Comparison of ENCODE assay signal across 11 cellular contexts in the genomic region with DNA sequence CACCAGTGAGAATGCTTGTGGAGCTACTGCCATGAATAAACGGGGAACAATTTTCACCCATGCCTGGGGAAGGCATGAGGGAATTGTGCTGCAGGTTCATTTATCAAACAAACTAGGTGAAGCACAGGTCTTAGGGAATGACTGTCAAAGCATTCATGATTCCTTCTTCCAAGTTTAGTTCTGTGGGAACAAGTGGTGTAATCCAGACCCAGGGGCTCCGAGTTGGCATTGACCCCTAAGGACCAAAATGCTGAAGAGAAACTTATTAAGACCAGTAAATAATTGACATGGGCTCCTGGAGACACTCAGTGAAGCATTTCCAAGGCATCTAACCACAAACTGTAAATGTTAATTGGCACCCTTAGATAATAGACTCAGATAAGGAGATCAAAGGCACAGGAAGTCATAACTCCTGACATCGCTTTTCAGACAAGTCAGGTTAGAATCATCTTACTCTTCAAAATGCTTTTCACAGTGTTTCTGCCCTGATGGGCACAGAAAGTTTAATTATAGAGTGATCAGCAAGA.
A peak's percentile ranks its signal among the peaks of the same experiment; 100 is the strongest.
DNase-seq lines count a peak whose midpoint lies in the region; ATAC-seq and TF ChIP-seq lines count a peak whose summit lies in the region.
"Had no signal": no experiment of that assay in that cellular context is flagged by ENCODE, and none has a peak within 500 bp of the region (broad histone marks: within the 10 kb centered on the region; RNA-seq: fewer than 3 reads in every experiment).

No MANE protein-coding gene starts in this region.

- H3K27ac Mint-ChIP-seq in T-helper 2 cell treated with Interferon-gamma antibody and Interleukin-4, amounts not matched to agents 5 μg/mL and 100 μg/mL, for 36 hours, result peak overlapping the region; percentile 68

- H3K4me1 ChIP-seq in mucosa of descending colon (ENCODE audit: low read depth), result no peaks in the 10 kb centered on the region

- peaks cover 5% of the 10 kb centered on the region for H3K36me3 Mint-ChIP-seq in T-helper 2 cell treated with Interferon-gamma antibody and Interleukin-4, amounts not matched to agents 5 μg/mL and 100 μg/mL, for 36 hours (ENCODE audit: low read depth)

- H3K27me3 Mint-ChIP-seq in T-helper 2 cell treated with Interferon-gamma antibody and Interleukin-4, amounts not matched to agents 5 μg/mL and 100 μg/mL, for 36 hours (ENCODE audit: low read depth), result no peaks in the 10 kb centered on the region

- no peaks in the 10 kb centered on the region for H3K36me3 ChIP-seq in mucosa of descending colon (ENCODE audit: low read depth)

- H3K4me3 Mint-ChIP-seq in T-helper 2 cell treated with Interferon-gamma antibody and Interleukin-4, amounts not matched to agents 5 μg/mL and 100 μg/mL, for 36 hours, result peak overlapping the region; percentile 64

- peak overlapping the region; percentile 34 for H3K4me3 ChIP-seq in Jurkat, Clone E6-1 (ENCODE audit: low read length)
- no peak overlapping the region for H3K4me3 ChIP-seq in mucosa of descending colon

- TF ChIP-seq CTCF in mucosa of descending colon (IDR thresholded peaks at IDR 0.05), result no peak
- no peak for TF ChIP-seq CTCF in GM13977 (IDR thresholded peaks at IDR 0.05; ENCODE audit: extremely low read depth, insufficient read depth, missing control alignments)

- in situ Hi-C loops in GM13977 (cut with MboI; ENCODE audit: low pct_unique_long_range_greater_than_20kb, low sequenced_read_pairs, unreplicated experiment), result loop anchor here (10.0 kb wide), 1 partner anchor 377 kb away; no protein-coding TSS in a partner anchor

- ATAC-seq in mucosa of descending colon (peak; percentile 73), GM18858 (IDR thresholded peaks at IDR 0.05; ENCODE audit: unreplicated experiment) (no peak)

- peak; percentile 52 for DNase-seq in NCI-H748 (lab: John Stamatoyannopoulos, UW; ENCODE audit: unreplicated experiment)
- no peak for DNase-seq in NCI-H748 treated with DMSO at 0.1 percent for 48 hours (lab: John Stamatoyannopoulos, UW)
- DNase-seq in Jurkat, Clone E6-1 (ENCODE audit: low read depth, low spot score), result peak; percentile 97
- DNase-seq in T-helper 2 cell treated with Interferon-gamma antibody and Interleukin-4, amounts not matched to agents 5 μg/mL and 100 μg/mL, for 36 hours (ENCODE audit: low spot score), result no peak
- DNase-seq in mucosa of descending colon, result no peak
- no peak for DNase-seq in GM13977 (ENCODE audit: low spot score)
- DNase-seq in SK-N-DZ (ENCODE audit: low spot score), result no peak
- DNase-seq: activated CD4-positive, alpha-beta T cell treated with anti-CD3 and anti-CD28 coated beads for 1 hour; SHP77 treated with DMSO at 0.1 percent for 48 hours; stimulated activated CD4-positive, alpha-beta T cell treated with anti-CD3 and anti-CD28 coated beads, Interleukin-2, amount 100 ng/mL, for 48 hours had no signal

- H3K9me3 Mint-ChIP-seq in T-helper 2 cell treated with Interferon-gamma antibody and Interleukin-4, amounts not matched to agents 5 μg/mL and 100 μg/mL, for 36 hours, result peaks cover 8% of the 10 kb centered on the region

- intact Hi-C loops in mucosa of descending colon (cut with DNase I, micrococcal nuclease), result no loop called here

- peaks cover 36% of the 10 kb centered on the region for H3K4me1 Mint-ChIP-seq in T-helper 2 cell treated with Interferon-gamma antibody and Interleukin-4, amounts not matched to agents 5 μg/mL and 100 μg/mL, for 36 hours (ENCODE audit: low read depth)

- H3K9me3 ChIP-seq in mucosa of descending colon, result no peaks in the 10 kb centered on the region

Comparison
In these comparisons a context has a peak if more than half of its experiments do, and no peak if none do; other contexts are left out.
1. DNase-seq: peak in NCI-H748 (single experiment) and Jurkat, Clone E6-1 (single experiment); none in NCI-H748 treated with DMSO at 0.1 percent for 48 hours (single experiment), T-helper 2 cell treated with Interferon-gamma antibody and Interleukin-4, amounts not matched to agents 5 μg/mL and 100 μg/mL, for 36 hours (single experiment), mucosa of descending colon (0 of 3), GM13977 (single experiment) and SK-N-DZ (single experiment).